Comparison of ENCODE assay signal across 24 cellular contexts in genomic region chr11:116911981-116912734, GRCh38.
DNase-seq lines count a peak whose midpoint lies in the region; ATAC-seq and TF ChIP-seq lines count a peak whose summit lies in the region.
"Had no signal": no experiment of that assay in that cellular context is flagged by ENCODE, and none has a peak within 500 bp of the region (broad histone marks: within the 10 kb centered on the region; RNA-seq: fewer than 3 reads in every experiment).

No MANE protein-coding gene starts in this region.

- H3F3A ChIP-seq in neural progenitor cell (ENCODE audit: low read depth): no peaks in the 10 kb centered on the region

- POLR2A ChIA-PET in activated CD4-positive, alpha-beta memory T cell treated with anti-CD3 and anti-CD28 coated beads, Interleukin-2, amount 10 ng/mL, durations not matched to agents 7 days and 5 days (lab: Charles Lee): no interaction called here

- H2AFZ ChIP-seq in osteoblast (ENCODE audit: low read length): no peak overlapping the region
- no peak overlapping the region for H2AFZ ChIP-seq in neural progenitor cell (replicated peaks)

- H3K4me3 ChIP-seq in SK-N-MC (peak overlapping the region; percentile 10; the same call in 1 of the 2 replicates), osteoblast (ENCODE audit: insufficient read depth, low read length) (no peak overlapping the region), neural progenitor cell (no peak overlapping the region)
- H3K4me3 ChIP-seq: esophagus squamous epithelium, ovary, transverse colon had no signal

- H3K4me2 ChIP-seq in osteoblast (ENCODE audit: insufficient read depth, low read length): no peak overlapping the region
- no peak overlapping the region for H3K4me2 ChIP-seq in neural progenitor cell

- peaks cover 61% of the 10 kb centered on the region for H3K4me1 Mint-ChIP-seq in CD14-positive monocyte
- H3K4me1 Mint-ChIP-seq in neural progenitor cell: no peaks in the 10 kb centered on the region
- peaks cover 21% of the 10 kb centered on the region for H3K4me1 Mint-ChIP-seq in activated CD4-positive, alpha-beta memory T cell treated with anti-CD3 and anti-CD28 coated beads, Interleukin-2, amount 10 ng/mL, durations not matched to agents 7 days and 5 days

- no peaks in the 10 kb centered on the region for H3K36me3 ChIP-seq in SK-N-MC (ENCODE audit: insufficient read depth, low read length)
- no peaks in the 10 kb centered on the region for H3K36me3 ChIP-seq in osteoblast (ENCODE audit: insufficient read depth, low read length)
- no peaks in the 10 kb centered on the region for H3K36me3 ChIP-seq in neural progenitor cell
- H3K36me3 ChIP-seq: esophagus squamous epithelium, ovary, transverse colon had no signal

- TF ChIP-seq CTCF in CD14-positive monocyte (IDR thresholded peaks at IDR 0.05): no peak
- no peak for TF ChIP-seq CTCF in osteoblast (IDR thresholded peaks at IDR 0.05; ENCODE audit: extremely low read depth, low read depth, low read length)
- TF ChIP-seq CTCF in neural progenitor cell (IDR thresholded peaks at IDR 0.05): no peak

- H3K4me3 Mint-ChIP-seq in CD14-positive monocyte (peak overlapping the region in 1 of 2 donors; percentile 19), neural progenitor cell (no peak overlapping the region)
- H3K4me3 Mint-ChIP-seq in activated CD4-positive, alpha-beta memory T cell treated with anti-CD3 and anti-CD28 coated beads, Interleukin-2, amount 10 ng/mL, durations not matched to agents 7 days and 5 days: no peak overlapping the region
- H3K4me3 Mint-ChIP-seq: activated naive CD4-positive, alpha-beta T cell treated with anti-CD3 and anti-CD28 coated beads, Interleukin-2, amount 10 ng/mL, durations not matched to agents 7 days and 5 days; activated T-helper 1 cell treated with anti-CD3 and anti-CD28 coated beads, Interleukin-12 subunit alpha, Interleukin-12 subunit beta, Interleukin-2, Interleukin-4 antibody, amounts not matched to agents 30 ng/mL and 10 ng/mL and 1 ng/mL, durations not matched to agents 14 hours and 24 hours and 36 hours; HFFc6; natural killer cell had no signal

- peaks cover 13 to 14% of the 10 kb centered on the region in 2 donors for H3K36me3 Mint-ChIP-seq in CD14-positive monocyte
- peaks cover 2% of the 10 kb centered on the region for H3K36me3 Mint-ChIP-seq in neural progenitor cell
- H3K36me3 Mint-ChIP-seq in activated CD4-positive, alpha-beta memory T cell treated with anti-CD3 and anti-CD28 coated beads, Interleukin-2, amount 10 ng/mL, durations not matched to agents 7 days and 5 days (ENCODE audit: low read depth): peaks cover 9% of the 10 kb centered on the region
- H3K36me3 Mint-ChIP-seq: natural killer cell had no signal

- CTCF ChIA-PET in activated CD4-positive, alpha-beta memory T cell treated with anti-CD3 and anti-CD28 coated beads, Interleukin-2, amount 10 ng/mL, durations not matched to agents 7 days and 5 days (lab: Charles Lee): interaction anchor here (2.5 kb wide), 1 partner anchor 76 kb away, joined by 7 read pairs; no protein-coding TSS in a partner anchor

- H3K27ac ChIP-seq in SK-N-MC (peak overlapping the region; percentile 47), osteoblast (ENCODE audit: low read depth, low read length) (peak overlapping the region; percentile 26), neural progenitor cell (no peak overlapping the region)
- H3K27ac ChIP-seq: ovary had no signal

- DNase-seq in CD14-positive monocyte (ENCODE audit: low spot score) (no peak), SK-N-MC (ENCODE audit: low read depth, low spot score) (no peak), fibroblast of gingiva (ENCODE audit: low read depth) (peak; percentile 41), osteoblast (ENCODE audit: insufficient read length, low spot score, missing footprints) (no peak), neural progenitor cell (ENCODE audit: low spot score) (no peak), iPS-NIHi11 (ENCODE audit: low spot score) (no peak)
- no peak for DNase-seq in activated CD4-positive, alpha-beta memory T cell treated with anti-CD3 and anti-CD28 coated beads, Interleukin-2, amount 10 ng/mL, durations not matched to agents 7 days and 5 days
- DNase-seq: ACHN; activated CD4-positive, CD25-positive, alpha-beta regulatory T cell; activated naive CD4-positive, alpha-beta T cell treated with anti-CD3 and anti-CD28 coated beads, Interleukin-2, amount 10 ng/mL, durations not matched to agents 7 days and 5 days; esophagus squamous epithelium; islet precursor cell; natural killer cell; NCI-H1930; NCI-H524 treated with DMSO at 0.1 percent for 48 hours; ovary; Right ventricle myocardium superior; small intestine; stimulated activated CD4-positive, alpha-beta T cell treated with anti-CD3 and anti-CD28 coated beads, Interleukin-1b, Interleukin-23, amount 100 ng/mL, for 48 hours; T-helper 9 cell; transverse colon had no signal

- no peaks in the 10 kb centered on the region for H3K9me3 ChIP-seq in SK-N-MC (ENCODE audit: low read depth, low read length)
- H3K9me3 ChIP-seq in osteoblast (ENCODE audit: low read depth, low read length): no peaks in the 10 kb centered on the region
- no peaks in the 10 kb centered on the region for H3K9me3 ChIP-seq in neural progenitor cell (ENCODE audit: low read depth)
- H3K9me3 ChIP-seq: esophagus squamous epithelium, ovary, transverse colon had no signal

- no peak overlapping the region for H3K9ac ChIP-seq in SK-N-MC (ENCODE audit: insufficient read length)
- H3K9ac ChIP-seq in neural progenitor cell: no peak overlapping the region

- peak overlapping the region; percentile 88 to 94 (median 91) for H3K27ac Mint-ChIP-seq in CD14-positive monocyte
- H3K27ac Mint-ChIP-seq in neural progenitor cell: no peak overlapping the region
- H3K27ac Mint-ChIP-seq in activated CD4-positive, alpha-beta memory T cell treated with anti-CD3 and anti-CD28 coated beads, Interleukin-2, amount 10 ng/mL, durations not matched to agents 7 days and 5 days: no peak overlapping the region
- H3K27ac Mint-ChIP-seq: activated naive CD4-positive, alpha-beta T cell treated with anti-CD3 and anti-CD28 coated beads, Interleukin-2, amount 10 ng/mL, durations not matched to agents 7 days and 5 days; activated T-helper 1 cell treated with anti-CD3 and anti-CD28 coated beads, Interleukin-12 subunit alpha, Interleukin-12 subunit beta, Interleukin-2, Interleukin-4 antibody, amounts not matched to agents 30 ng/mL and 10 ng/mL and 1 ng/mL, durations not matched to agents 14 hours and 24 hours and 36 hours; natural killer cell had no signal

- H3K27me3 ChIP-seq in osteoblast (ENCODE audit: insufficient read depth, low read length) (no peaks in the 10 kb centered on the region), neural progenitor cell (no peaks in the 10 kb centered on the region)
- H3K27me3 ChIP-seq: esophagus squamous epithelium, ovary, transverse colon had no signal

- peaks cover 5% of the 10 kb centered on the region for H3K79me2 ChIP-seq in osteoblast (ENCODE audit: insufficient read depth, low read length)
- H3K79me2 ChIP-seq in neural progenitor cell (ENCODE audit: low read depth): peaks cover 4% of the 10 kb centered on the region

- no peak for ATAC-seq in GM21529 (IDR thresholded peaks at IDR 0.05; ENCODE audit: unreplicated experiment)
- ATAC-seq: natural killer cell had no signal

- H3K9me3 Mint-ChIP-seq in CD14-positive monocyte: peaks cover 0 to 2% (median 0%) of the 10 kb centered on the region in 7 donors
- no peaks in the 10 kb centered on the region for H3K9me3 Mint-ChIP-seq in neural progenitor cell
- no peaks in the 10 kb centered on the region for H3K9me3 Mint-ChIP-seq in activated CD4-positive, alpha-beta memory T cell treated with anti-CD3 and anti-CD28 coated beads, Interleukin-2, amount 10 ng/mL, durations not matched to agents 7 days and 5 days
- H3K9me3 Mint-ChIP-seq: activated naive CD4-positive, alpha-beta T cell treated with anti-CD3 and anti-CD28 coated beads, Interleukin-2, amount 10 ng/mL, durations not matched to agents 7 days and 5 days; activated T-helper 1 cell treated with anti-CD3 and anti-CD28 coated beads, Interleukin-12 subunit alpha, Interleukin-12 subunit beta, Interleukin-2, Interleukin-4 antibody, amounts not matched to agents 30 ng/mL and 10 ng/mL and 1 ng/mL, durations not matched to agents 14 hours and 24 hours and 36 hours; HFFc6; natural killer cell had no signal

- intact Hi-C loops in CD14-positive monocyte (cut with micrococcal nuclease): loop anchor here in 1 of 2 donors (5.0 kb wide), 1 partner anchor 185 kb away; the partner anchor contains the start of gene SIK3

- H3K4me1 ChIP-seq in osteoblast (ENCODE audit: insufficient read depth, low read length): peaks cover 22% of the 10 kb centered on the region
- H3K4me1 ChIP-seq in neural progenitor cell: no peaks in the 10 kb centered on the region

- H3K27me3 Mint-ChIP-seq in CD14-positive monocyte (ENCODE audit: low read depth in 3 of 3) (no peaks in the 10 kb centered on the region), neural progenitor cell (ENCODE audit: insufficient read depth, low read depth) (no peaks in the 10 kb centered on the region)
- H3K27me3 Mint-ChIP-seq in activated CD4-positive, alpha-beta memory T cell treated with anti-CD3 and anti-CD28 coated beads, Interleukin-2, amount 10 ng/mL, durations not matched to agents 7 days and 5 days: no peaks in the 10 kb centered on the region
- H3K27me3 Mint-ChIP-seq: activated naive CD4-positive, alpha-beta T cell treated with anti-CD3 and anti-CD28 coated beads, Interleukin-2, amount 10 ng/mL, durations not matched to agents 7 days and 5 days had no signal

- H4K20me1 ChIP-seq in osteoblast (ENCODE audit: insufficient read depth, low read length) (peaks cover 5% of the 10 kb centered on the region), neural progenitor cell (ENCODE audit: low read depth) (no peaks in the 10 kb centered on the region)

Comparison
In these comparisons a context has a peak if more than half of its experiments do, and no peak if none do; other contexts are left out.
1. H3K27ac Mint-ChIP-seq: peak in CD14-positive monocyte (7 of 7); none in neural progenitor cell (single experiment) and activated CD4-positive, alpha-beta memory T cell treated with anti-CD3 and anti-CD28 coated beads, Interleukin-2, amount 10 ng/mL, durations not matched to agents 7 days and 5 days (single experiment).